ENCODE assay signal across 13 cellular contexts in genomic region chr18:7084080-7084765, GRCh38. TPM values are rescaled to one million over a fixed set of nuclear protein-coding genes. Genes with fewer than 3 reads are reported as not detected.
DNase-seq lines count a peak whose midpoint lies in the region; ATAC-seq and TF ChIP-seq lines count a peak whose summit lies in the region.
"Had no signal": no experiment of that assay in that cellular context is flagged by ENCODE, and none has a peak within 500 bp of the region (broad histone marks: within the 10 kb centered on the region; RNA-seq: fewer than 3 reads in every experiment).

No MANE protein-coding gene starts in this region.

- H3K27me3 ChIP-seq in adipocyte (replicated peaks; ENCODE audit: control insufficient read depth, insufficient read depth, low read length) (no peaks in the 10 kb centered on the region), foreskin keratinocyte (no peaks in the 10 kb centered on the region)
- H3K27me3 ChIP-seq: MG63, upper lobe of left lung had no signal

- in situ Hi-C loops in GM13977 (cut with MboI; ENCODE audit: low pct_unique_long_range_greater_than_20kb, low sequenced_read_pairs, unreplicated experiment), result no loop called here

- H3K4me1 Mint-ChIP-seq in stimulated activated memory B cell treated with anti-CD40 and anti-IgM and Interleukin-4, amounts not matched to agents 10 μg/mL and 1 μg/mL and 100 μg/mL, for 72 hours, result no peaks in the 10 kb centered on the region

- no peak overlapping the region for H3K27ac Mint-ChIP-seq in stimulated activated memory B cell treated with anti-CD40 and anti-IgM and Interleukin-4, amounts not matched to agents 10 μg/mL and 1 μg/mL and 100 μg/mL, for 72 hours

- H3K4me1 ChIP-seq in adipocyte (ENCODE audit: control insufficient read depth, insufficient read depth, low read length), result peaks cover 16% of the 10 kb centered on the region
- H3K4me1 ChIP-seq in foreskin keratinocyte, result peaks cover 14% of the 10 kb centered on the region
- H3K4me1 ChIP-seq: upper lobe of left lung had no signal

- TF ChIP-seq CTCF in foreskin keratinocyte (conservative IDR thresholded peaks at IDR 0.05), result no peak
- no peak for TF ChIP-seq CTCF in GM13977 (IDR thresholded peaks at IDR 0.05; ENCODE audit: extremely low read depth, insufficient read depth, missing control alignments)

- H3K27ac ChIP-seq in foreskin keratinocyte, result peak overlapping the region; percentile 78
- H3K27ac ChIP-seq: upper lobe of left lung, WERI-Rb-1 had no signal

- H3K4me3 Mint-ChIP-seq in stimulated activated memory B cell treated with anti-CD40 and anti-IgM and Interleukin-4, amounts not matched to agents 10 μg/mL and 1 μg/mL and 100 μg/mL, for 72 hours, result no peak overlapping the region

- no peaks in the 10 kb centered on the region for H3K36me3 Mint-ChIP-seq in stimulated activated memory B cell treated with anti-CD40 and anti-IgM and Interleukin-4, amounts not matched to agents 10 μg/mL and 1 μg/mL and 100 μg/mL, for 72 hours

- H3K27me3 Mint-ChIP-seq in stimulated activated memory B cell treated with anti-CD40 and anti-IgM and Interleukin-4, amounts not matched to agents 10 μg/mL and 1 μg/mL and 100 μg/mL, for 72 hours, result no peaks in the 10 kb centered on the region

- peak overlapping the region; percentile 63 for H3K4me3 ChIP-seq in adipocyte (ENCODE audit: low read length)
- H3K4me3 ChIP-seq: MG63, upper lobe of left lung had no signal

- peak; percentile 91 for ATAC-seq in GM18508 (IDR thresholded peaks at IDR 0.05; ENCODE audit: insufficient read depth, unreplicated experiment)
- ATAC-seq in foreskin keratinocyte, result peak; percentile 85
- peak; percentile 31 for ATAC-seq in stimulated activated memory B cell treated with anti-CD40 and anti-IgM and Interleukin-4, amounts not matched to agents 10 μg/mL and 1 μg/mL and 100 μg/mL, for 72 hours

- peaks cover 1% of the 10 kb centered on the region for H3K9me3 Mint-ChIP-seq in stimulated activated memory B cell treated with anti-CD40 and anti-IgM and Interleukin-4, amounts not matched to agents 10 μg/mL and 1 μg/mL and 100 μg/mL, for 72 hours

- H3K9me3 ChIP-seq in adipocyte (ENCODE audit: control insufficient read depth, low read length), result no peaks in the 10 kb centered on the region
- H3K9me3 ChIP-seq: MG63, upper lobe of left lung had no signal

- peak overlapping the region; percentile 75 for H3K9ac ChIP-seq in adipocyte (ENCODE audit: low read length)

- DNase-seq in adipocyte (ENCODE audit: low read depth), result peak; percentile 63
- peak; percentile 48 to 68 for DNase-seq in foreskin keratinocyte
- DNase-seq in OCI-M1 (lab: John Stamatoyannopoulos, UW), result no peak
- no peak for DNase-seq in inferior parietal cortex (ENCODE audit: extremely low spot score)
- DNase-seq in 8988T, result no peak
- DNase-seq in GM13977 (ENCODE audit: low spot score), result no peak
- DNase-seq: activated effector memory CD4-positive, alpha-beta T cell treated with Interleukin-2 at 50 U/mL for 16 hours; DMS79; MG63; upper lobe of left lung; WERI-Rb-1 had no signal

- H3K36me3 ChIP-seq in adipocyte (ENCODE audit: control insufficient read depth, insufficient read depth, low read length, severe bottlenecking), result no peaks in the 10 kb centered on the region
- H3K36me3 ChIP-seq: MG63, upper lobe of left lung, WERI-Rb-1 had no signal

RNA-seq across cellular contexts. Expression of gene LAMA1, which starts 33.4 kb away (rescaled TPM):
- 1.5 and 7.5 TPM in 2 replicates for total RNA-seq in foreskin keratinocyte
- polyA plus RNA-seq in foreskin keratinocyte, result 0.96 and 5.4 TPM in 2 replicates

Comparison
In these comparisons a context has a peak if more than half of its experiments do, and no peak if none do; other contexts are left out.
1. ATAC-seq: peak in every context shown above with its lines; median percentile 91 in GM18508; 85 in foreskin keratinocyte; 31 in stimulated activated memory B cell treated with anti-CD40 and anti-IgM and Interleukin-4, amounts not matched to agents 10 μg/mL and 1 μg/mL and 100 μg/mL, for 72 hours.
2. DNase-seq: peak in adipocyte (single experiment) and foreskin keratinocyte (2 of 2); none in OCI-M1 (single experiment), inferior parietal cortex (single experiment), 8988T (single experiment) and GM13977 (single experiment).